ENCODE assay signal across 21 cellular contexts in genomic region chr18:79413426-79413825, GRCh38. TPM values are rescaled to one million over a fixed set of nuclear protein-coding genes. Genes with fewer than 3 reads are reported as not detected.
DNase-seq lines count a peak whose midpoint lies in the region; ATAC-seq and TF ChIP-seq lines count a peak whose summit lies in the region.
"Had no signal": no experiment of that assay in that cellular context is flagged by ENCODE, and none has a peak within 500 bp of the region (broad histone marks: within the 10 kb centered on the region; RNA-seq: fewer than 3 reads in every experiment).

No MANE protein-coding gene starts in this region.

- H3K4me1 ChIP-seq in right atrium auricular region: no peaks in the 10 kb centered on the region
- H3K4me1 ChIP-seq in right cardiac atrium (ENCODE audit: control insufficient read depth, insufficient read depth, low read length): no peaks in the 10 kb centered on the region
- H3K4me1 ChIP-seq: HAP-1 had no signal

- H3K36me3 Mint-ChIP-seq in activated T-cell treated with anti-CD3 and anti-CD28 coated beads, Interleukin-2, amount 50 U/mL, for 24 hours (ENCODE audit: low read depth): peaks cover 56% of the 10 kb centered on the region
- peaks cover 16% of the 10 kb centered on the region for H3K36me3 Mint-ChIP-seq in activated T-cell treated with anti-CD3 and anti-CD28 coated beads, Interleukin-2, amount 50 U/mL, for 4 hours (ENCODE audit: insufficient read depth)
- H3K36me3 Mint-ChIP-seq in stimulated activated naive B cell treated with anti-CD40 and anti-IgM and Interleukin-4, amounts not matched to agents 10 μg/mL and 1 μg/mL and 100 μg/mL, for 72 hours: peaks cover 35 to 45% of the 10 kb centered on the region in 2 donors

- H3K36me3 ChIP-seq in right atrium auricular region: peaks cover 27% of the 10 kb centered on the region
- no peaks in the 10 kb centered on the region for H3K36me3 ChIP-seq in H7 (replicated peaks; ENCODE audit: control insufficient read depth, insufficient read depth, low read length)

- 95% methylated on average over 16 of the region's 16 CpGs for WGBS in right cardiac atrium

- H3K4me1 Mint-ChIP-seq in activated T-cell treated with anti-CD3 and anti-CD28 coated beads, Interleukin-2, amount 50 U/mL, for 24 hours (ENCODE audit: low read depth): peaks cover 30% of the 10 kb centered on the region
- H3K4me1 Mint-ChIP-seq in activated T-cell treated with anti-CD3 and anti-CD28 coated beads, Interleukin-2, amount 50 U/mL, for 4 hours (ENCODE audit: low read depth): peaks cover 16% of the 10 kb centered on the region
- peaks cover 18 to 43% of the 10 kb centered on the region in 2 donors for H3K4me1 Mint-ChIP-seq in stimulated activated naive B cell treated with anti-CD40 and anti-IgM and Interleukin-4, amounts not matched to agents 10 μg/mL and 1 μg/mL and 100 μg/mL, for 72 hours

- intact Hi-C loops in left ventricle myocardium superior (cut with micrococcal nuclease): no loop called here
- intact Hi-C loops in right cardiac atrium (cut with DNase I): no loop called here

- no peak overlapping the region for H3K4me3 ChIP-seq in right atrium auricular region
- H3K4me3 ChIP-seq in right cardiac atrium (ENCODE audit: low read length): no peak overlapping the region
- H3K4me3 ChIP-seq in H7 (ENCODE audit: insufficient read depth, low read depth, low read length): no peak overlapping the region
- H3K4me3 ChIP-seq: GM12878, HAP-1 had no signal

- H3K4me3 Mint-ChIP-seq in activated T-cell treated with anti-CD3 and anti-CD28 coated beads, Interleukin-2, amount 50 U/mL, for 24 hours: no peak overlapping the region
- no peak overlapping the region for H3K4me3 Mint-ChIP-seq in activated T-cell treated with anti-CD3 and anti-CD28 coated beads, Interleukin-2, amount 50 U/mL, for 4 hours
- H3K4me3 Mint-ChIP-seq in stimulated activated naive B cell treated with anti-CD40 and anti-IgM and Interleukin-4, amounts not matched to agents 10 μg/mL and 1 μg/mL and 100 μg/mL, for 72 hours: no peak overlapping the region
- H3K4me3 Mint-ChIP-seq: B cell; CD4-positive, alpha-beta memory T cell had no signal

- no peak for TF ChIP-seq CTCF in right atrium auricular region (IDR thresholded peaks at IDR 0.05)

- no peak for ATAC-seq in activated T-cell treated with anti-CD3 and anti-CD28 coated beads, Interleukin-2, amount 50 U/mL, for 4 hours
- ATAC-seq in left ventricle myocardium superior: no peak
- ATAC-seq in right cardiac atrium: no peak
- ATAC-seq in stimulated activated naive B cell treated with anti-CD40 and anti-IgM and Interleukin-4, amounts not matched to agents 10 μg/mL and 1 μg/mL and 100 μg/mL, for 72 hours (replicated peaks): no peak
- ATAC-seq: GM12878 had no signal

- H3K27ac Mint-ChIP-seq in activated T-cell treated with anti-CD3 and anti-CD28 coated beads, Interleukin-2, amount 50 U/mL, for 24 hours: peak overlapping the region; percentile 45
- H3K27ac Mint-ChIP-seq in stimulated activated naive B cell treated with anti-CD40 and anti-IgM and Interleukin-4, amounts not matched to agents 10 μg/mL and 1 μg/mL and 100 μg/mL, for 72 hours: peak overlapping the region; percentile 82
- H3K27ac Mint-ChIP-seq: B cell had no signal

- no peak overlapping the region for H3K27ac ChIP-seq in right atrium auricular region
- no peak overlapping the region for H3K27ac ChIP-seq in right cardiac atrium (ENCODE audit: low read length)

- DNase-seq in activated T-cell treated with anti-CD3 and anti-CD28 coated beads, Interleukin-2, amount 50 U/mL, for 24 hours: no peak
- no peak for DNase-seq in activated T-cell treated with anti-CD3 and anti-CD28 coated beads, Interleukin-2, amount 50 U/mL, for 4 hours
- DNase-seq in left ventricle myocardium superior: peak; percentile 30
- DNase-seq in right atrium auricular region (ENCODE audit: low spot score): no peak
- DNase-seq in right cardiac atrium: peak in 2 of 3 donors; percentile 23 to 31
- DNase-seq in stimulated activated naive B cell treated with anti-CD40 and anti-IgM and Interleukin-4, amounts not matched to agents 10 μg/mL and 1 μg/mL and 100 μg/mL, for 72 hours: no peak
- DNase-seq in DMS 273 treated with DMSO at 0.1 percent for 48 hours (lab: John Stamatoyannopoulos, UW): no peak
- DNase-seq in H7: no peak
- DNase-seq: 8988T, DMS53, EL, NCI-H1417 treated with DMSO at 0.1 percent for 48 hours, NCI-H1930, NCI-H226, NCI-H524 had no signal

- H3K27me3 ChIP-seq in right atrium auricular region (no peaks in the 10 kb centered on the region), right cardiac atrium (ENCODE audit: control insufficient read depth, insufficient read depth) (no peaks in the 10 kb centered on the region), H7 (ENCODE audit: control insufficient read depth, insufficient read depth, low read length) (no peaks in the 10 kb centered on the region)

- no peaks in the 10 kb centered on the region for H3K9me3 ChIP-seq in right atrium auricular region
- H3K9me3 ChIP-seq in right cardiac atrium (ENCODE audit: control insufficient read depth, low read length): no peaks in the 10 kb centered on the region
- H3K9me3 ChIP-seq: HAP-1 had no signal

- no peaks in the 10 kb centered on the region for H3K27me3 Mint-ChIP-seq in activated T-cell treated with anti-CD3 and anti-CD28 coated beads, Interleukin-2, amount 50 U/mL, for 24 hours
- no peaks in the 10 kb centered on the region for H3K27me3 Mint-ChIP-seq in activated T-cell treated with anti-CD3 and anti-CD28 coated beads, Interleukin-2, amount 50 U/mL, for 4 hours (ENCODE audit: low read depth)
- H3K27me3 Mint-ChIP-seq in stimulated activated naive B cell treated with anti-CD40 and anti-IgM and Interleukin-4, amounts not matched to agents 10 μg/mL and 1 μg/mL and 100 μg/mL, for 72 hours: no peaks in the 10 kb centered on the region
- H3K27me3 Mint-ChIP-seq: B cell; CD4-positive, alpha-beta memory T cell had no signal

- no peaks in the 10 kb centered on the region for H3K9me3 Mint-ChIP-seq in activated T-cell treated with anti-CD3 and anti-CD28 coated beads, Interleukin-2, amount 50 U/mL, for 24 hours
- H3K9me3 Mint-ChIP-seq in activated T-cell treated with anti-CD3 and anti-CD28 coated beads, Interleukin-2, amount 50 U/mL, for 4 hours: no peaks in the 10 kb centered on the region
- H3K9me3 Mint-ChIP-seq in stimulated activated naive B cell treated with anti-CD40 and anti-IgM and Interleukin-4, amounts not matched to agents 10 μg/mL and 1 μg/mL and 100 μg/mL, for 72 hours: no peaks in the 10 kb centered on the region

RNA-seq across cellular contexts. Expression of gene NFATC1, which starts 17.7 kb away (rescaled TPM):
- total RNA-seq in activated T-cell treated with anti-CD3 and anti-CD28 coated beads, Interleukin-2, amount 50 U/mL, for 4 hours: 10 to 100 TPM; 62.7 to 80.8 (median 75.2) TPM
- total RNA-seq in left ventricle myocardium superior: 18.7 TPM
- total RNA-seq in right atrium auricular region: 10 to 100 TPM; 19.0 to 20.2 TPM
- 10 to 100 TPM; 20.1 to 25.3 (median 20.8) TPM for total RNA-seq in right cardiac atrium
- polyA plus RNA-seq in right cardiac atrium: 14.7 TPM
- total RNA-seq in H7 (2014; rRNA removed; shearing (Covaris generic)): 14.1 and 14.5 TPM in 2 replicates
- total RNA-seq: HT-29, RPMI7951 had no signal

Comparison
In these comparisons a context has a peak if more than half of its experiments do, and no peak if none do; other contexts are left out.
1. DNase-seq: peak in left ventricle myocardium superior (single experiment) and right cardiac atrium (2 of 3); none in activated T-cell treated with anti-CD3 and anti-CD28 coated beads, Interleukin-2, amount 50 U/mL, for 24 hours (single experiment), activated T-cell treated with anti-CD3 and anti-CD28 coated beads, Interleukin-2, amount 50 U/mL, for 4 hours (single experiment), right atrium auricular region (single experiment), stimulated activated naive B cell treated with anti-CD40 and anti-IgM and Interleukin-4, amounts not matched to agents 10 μg/mL and 1 μg/mL and 100 μg/mL, for 72 hours (single experiment), DMS 273 treated with DMSO at 0.1 percent for 48 hours (single experiment) and H7 (single experiment).